In genomic region chr4:138202686-138203085, GRCh38 we compare ENCODE assay signal across 20 cellular contexts. TPM values are rescaled to one million over a fixed set of nuclear protein-coding genes. Genes with fewer than 3 reads are reported as not detected.
DNase-seq lines count a peak whose midpoint lies in the region; ATAC-seq and TF ChIP-seq lines count a peak whose summit lies in the region.
"Had no signal": no experiment of that assay in that cellular context is flagged by ENCODE, and none has a peak within 500 bp of the region (broad histone marks: within the 10 kb centered on the region; RNA-seq: fewer than 3 reads in every experiment).

No MANE protein-coding gene starts in this region.

- H3K27me3 ChIP-seq in CD4-positive, alpha-beta T cell (ENCODE audit: control insufficient read depth, insufficient read depth, low read length): no peaks in the 10 kb centered on the region

- DNase-seq in NCI-H748 (lab: John Stamatoyannopoulos, UW; ENCODE audit: unreplicated experiment): peak; percentile 20
- no peak for DNase-seq in NCI-H748 treated with DMSO at 0.1 percent for 48 hours (lab: John Stamatoyannopoulos, UW)
- peak; percentile 33 for DNase-seq in NCI-H69 (lab: John Stamatoyannopoulos, UW)
- DNase-seq in kidney tubule cell (ENCODE audit: low spot score): peak; percentile 64
- DNase-seq in CD4-positive, alpha-beta T cell: no peak
- DNase-seq: 8988T; DMS79 treated with DMSO at 0.1 percent for 48 hours; KBM-7; NCI-H1105 treated with DMSO at 0.1 percent for 48 hours; NCI-H1694 treated with DMSO at 0.1 percent for 48 hours; NCI-H446; NCI-H526 treated with DMSO at 0.1 percent for 48 hours; NK-92 treated with Interleukin-12 subunit alpha and Interleukin-12 subunit beta, amount 100 ng/mL, for 24 hours; SHP77 had no signal

- no peak for ATAC-seq in CD4-positive, alpha-beta T cell (ENCODE audit: poor library complexity)
- no peak for ATAC-seq in HG03135 (IDR thresholded peaks at IDR 0.05; ENCODE audit: unreplicated experiment)
- no peak for ATAC-seq in GM19351 (IDR thresholded peaks at IDR 0.05; ENCODE audit: unreplicated experiment)
- no peak for ATAC-seq in HG02970 (IDR thresholded peaks at IDR 0.05; ENCODE audit: low FRiP score, unreplicated experiment)

- no peaks in the 10 kb centered on the region for H3K36me3 Mint-ChIP-seq in CD4-positive, alpha-beta T cell (ENCODE audit: low read depth)

- no peak overlapping the region for H3K4me3 Mint-ChIP-seq in CD4-positive, alpha-beta T cell
- H3K4me3 Mint-ChIP-seq: B cell had no signal

- H3K27ac ChIP-seq in CD4-positive, alpha-beta T cell (ENCODE audit: low read depth, low read length): no peak overlapping the region
- H3K27ac ChIP-seq: SK-N-MC had no signal

- no peak for TF ChIP-seq CTCF in CD4-positive, alpha-beta T cell (IDR thresholded peaks at IDR 0.05)

- H3K4me1 Mint-ChIP-seq in CD4-positive, alpha-beta T cell (ENCODE audit: low read depth): no peaks in the 10 kb centered on the region

- no peak overlapping the region for H3K27ac Mint-ChIP-seq in CD4-positive, alpha-beta T cell
- H3K27ac Mint-ChIP-seq: B cell had no signal

- CTCF ChIA-PET in CD4-positive, alpha-beta T cell (lab: Charles Lee): no interaction called here

- POLR2A ChIA-PET in CD4-positive, alpha-beta T cell (lab: Charles Lee): no interaction called here

- intact Hi-C loops in CD4-positive, alpha-beta T cell (cut with DNase I, micrococcal nuclease): no loop called here

- no peaks in the 10 kb centered on the region for H3K9me3 ChIP-seq in CD4-positive, alpha-beta T cell (ENCODE audit: control insufficient read depth, low read length)
- H3K9me3 ChIP-seq: HAP-1 had no signal

- H3K27me3 Mint-ChIP-seq in CD4-positive, alpha-beta T cell: no peaks in the 10 kb centered on the region

- H3K9me3 Mint-ChIP-seq in CD4-positive, alpha-beta T cell: no peaks in the 10 kb centered on the region

RNA-seq across cellular contexts. Expression of gene SLC7A11, which starts 39.5 kb away (rescaled TPM):
- under 1 TPM in 1 of 2 experiments, not detected in 1; 0.03 TPM for total RNA-seq in CD4-positive, alpha-beta T cell

Comparison
In these comparisons a context has a peak if more than half of its experiments do, and no peak if none do; other contexts are left out.
1. DNase-seq: peak in NCI-H748 (single experiment), NCI-H69 (single experiment) and kidney tubule cell (single experiment); none in NCI-H748 treated with DMSO at 0.1 percent for 48 hours (single experiment) and CD4-positive, alpha-beta T cell (0 of 10).